In the genomic region with DNA sequence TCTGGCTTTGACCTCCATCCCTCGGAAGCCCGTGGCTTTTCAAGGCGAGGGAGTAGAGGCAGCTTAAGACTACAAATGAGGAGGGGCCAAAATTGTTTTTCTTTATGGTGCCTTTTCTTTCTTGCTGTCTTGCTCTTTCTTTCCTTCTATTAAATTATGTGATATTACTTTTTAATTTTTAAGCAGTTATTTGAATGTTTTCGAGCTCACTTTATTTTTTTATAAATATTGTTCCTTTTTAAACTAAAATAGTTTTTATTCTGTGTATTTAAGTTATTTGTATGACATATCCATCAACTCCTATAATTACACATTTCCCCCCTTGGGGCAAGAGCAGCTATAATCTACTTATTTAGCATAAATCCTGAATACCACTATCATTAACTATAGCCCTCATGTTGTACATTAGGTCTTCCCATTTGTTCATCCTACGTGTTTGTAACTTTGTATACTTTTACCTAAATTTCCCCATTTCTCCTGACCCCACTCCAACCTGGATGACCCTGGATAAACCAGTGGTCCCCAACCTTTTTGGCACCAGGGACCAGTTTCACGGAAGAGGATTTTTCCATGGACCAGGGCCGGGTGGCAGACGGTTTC, we compare ENCODE assay signal across 8 cellular contexts. TPM values are rescaled to one million over a fixed set of nuclear protein-coding genes. Genes with fewer than 3 reads are reported as not detected.
A peak's percentile ranks its signal among the peaks of the same experiment; 100 is the strongest.
DNase-seq lines count a peak whose midpoint lies in the region; ATAC-seq and TF ChIP-seq lines count a peak whose summit lies in the region.

No MANE protein-coding gene starts in this region.

- ATAC-seq in GM18867 (IDR thresholded peaks at IDR 0.05; ENCODE audit: unreplicated experiment) (peak; percentile 10), PC-3 (no peak), GM21723 (IDR thresholded peaks at IDR 0.05; ENCODE audit: unreplicated experiment) (no peak), GM18870 (IDR thresholded peaks at IDR 0.05; ENCODE audit: unreplicated experiment) (no peak)

- H3K27me3 ChIP-seq in PC-3 (ENCODE audit: low read length) (no peaks in the 10 kb centered on the region), esophagus muscularis mucosa (no peaks in the 10 kb centered on the region), sigmoid colon (no peaks in the 10 kb centered on the region)

- H4K20me1 ChIP-seq in PC-3 (ENCODE audit: low read length) = peaks cover 23% of the 10 kb centered on the region

- H3K36me3 ChIP-seq in PC-3 (ENCODE audit: low read depth, low read length) = no peaks in the 10 kb centered on the region
- H3K36me3 ChIP-seq in esophagus muscularis mucosa = no peaks in the 10 kb centered on the region
- H3K36me3 ChIP-seq in sigmoid colon = no peaks in the 10 kb centered on the region

- H3K4me3 ChIP-seq in PC-3 (ENCODE audit: low read length) (peak overlapping the region; percentile 92), esophagus muscularis mucosa (peak overlapping the region; percentile 81 to 89 (median 86)), sigmoid colon (peak overlapping the region; percentile 64 to 92 (median 85))

- intact Hi-C loops in PC-3 (cut with micrococcal nuclease) (loop anchor here (1.0 to 5.0 kb wide), 3 partner anchors 39 to 167 kb away; a partner anchor contains a TSS), esophagus muscularis mucosa (cut with DNase I) (loop anchor here (5.0 kb wide), 1 partner anchor 78 kb away; a partner anchor contains a TSS), sigmoid colon (cut with DNase I) (loop anchor here (5.0 to 10.0 kb wide), 2 partner anchors 73 to 480 kb away; no protein-coding TSS in a partner anchor)

- in situ Hi-C loops in ACHN (cut with HindIII; ENCODE audit: low pct_ligation_motif_present, low pct_unique_long_range_greater_than_20kb, low sequenced_read_pairs) = no loop called here

- TF ChIP-seq POLR2A in esophagus muscularis mucosa (IDR thresholded peaks at IDR 0.05; ENCODE audit: low read depth) (no peak), sigmoid colon (IDR thresholded peaks at IDR 0.05) (no peak)

- POLR2A ChIA-PET in PC-3 (lab: Charles Lee; ENCODE audit: unreplicated experiment) = interaction anchor here (0.6 to 0.7 kb wide), 10 partner anchors 10 to 1698 kb away, joined by 3 to 7 read pairs (median 4); a partner anchor contains a TSS

- WGBS in esophagus muscularis mucosa = 49% methylated on average over 8 of the region's 8 CpGs
- 46 to 53% methylated on average over 8 of the region's 8 CpGs for WGBS in sigmoid colon, 2 donors

- peak overlapping the region; percentile 89 for H3K27ac ChIP-seq in PC-3 (ENCODE audit: low read length)
- peak overlapping the region; percentile 95 to 98 (median 95) for H3K27ac ChIP-seq in esophagus muscularis mucosa (replicated peaks in 1 of 4)
- peak overlapping the region; percentile 89 to 98 (median 95) for H3K27ac ChIP-seq in sigmoid colon

- H3K4me2 ChIP-seq in PC-3 (ENCODE audit: low read length) = peak overlapping the region; percentile 93

- no peaks in the 10 kb centered on the region for H3K9me2 ChIP-seq in PC-3 (replicated peaks; ENCODE audit: low read length)

- DNase-seq in PC-3 (no peak), esophagus muscularis mucosa (ENCODE audit: extremely low spot score) (no peak), sigmoid colon (no peak), ACHN (no peak)
- DNase-seq in stimulated activated CD4-positive, alpha-beta T cell treated with anti-CD3 and anti-CD28 coated beads, Interleukin-1b, Interleukin-23, amount 100 ng/mL, for 48 hours = no peak

- H3K4me1 ChIP-seq in PC-3 (ENCODE audit: insufficient read depth, low read length) (peaks cover 32% of the 10 kb centered on the region), esophagus muscularis mucosa (peaks cover 5 to 45% (median 40%) of the 10 kb centered on the region in 4 donors), sigmoid colon (peaks cover 0 to 35% (median 31%) of the 10 kb centered on the region in 4 donors)

- no peaks in the 10 kb centered on the region for H3F3A ChIP-seq in PC-3 (ENCODE audit: low read length, unreplicated experiment)

- CTCF ChIA-PET in PC-3 (lab: Charles Lee) = interaction anchor here (0.6 kb wide), 1 partner anchor 39 kb away, joined by 4 read pairs; no protein-coding TSS in a partner anchor

- peak overlapping the region; percentile 96 for H3K9ac ChIP-seq in PC-3 (ENCODE audit: low read length)

- H2AFZ ChIP-seq in PC-3 (ENCODE audit: low read length) = peak overlapping the region; percentile 76

- BruUV-seq in PC-3 (replicated peaks; lab: Mats Ljungman, UMichigan) = TSS peak; percentile 95

- no peak for TF ChIP-seq EP300 in esophagus muscularis mucosa (IDR thresholded peaks at IDR 0.05)
- TF ChIP-seq EP300 in sigmoid colon (IDR thresholded peaks at IDR 0.05) = no peak

- H3K9me3 ChIP-seq in PC-3 (ENCODE audit: low read length) (no peaks in the 10 kb centered on the region), esophagus muscularis mucosa (no peaks in the 10 kb centered on the region), sigmoid colon (no peaks in the 10 kb centered on the region)

- peaks cover 50% of the 10 kb centered on the region for H3K79me2 ChIP-seq in PC-3 (ENCODE audit: low read length)

- no peak for TF ChIP-seq CTCF in PC-3 (conservative IDR thresholded peaks at IDR 0.05; ENCODE audit: low read depth, low read length)
- TF ChIP-seq CTCF in esophagus muscularis mucosa (IDR thresholded peaks at IDR 0.05) = no peak
- no peak for TF ChIP-seq CTCF in sigmoid colon (IDR thresholded peaks at IDR 0.05)

RNA-seq across cellular contexts. Expression of a gene that starts 0.6 kb away (rescaled TPM):
- total RNA-seq in PC-3 (2014; rRNA removed) (31.4 and 48.8 TPM in 2 replicates), esophagus muscularis mucosa (100 to 1,000 TPM in 1 of 4 donors, 10 to 100 TPM in 3; 40.7 to 221 (median 58.2) TPM), sigmoid colon (100 to 1,000 TPM in 2 of 4 donors, 10 to 100 TPM in 2; 59.3 to 194 (median 101) TPM)
- polyA plus RNA-seq in sigmoid colon = 100 to 1,000 TPM in 2 of 3 donors, 10 to 100 TPM in 1; 88.9 to 156 (median 145) TPM
